Comparison of ENCODE assay signal across 1 cellular context in genomic region chr14:55698051-55698450, GRCh38.
TF ChIP-seq lines count a peak whose summit lies in the region.

No MANE protein-coding gene starts in this region.

TF ChIP-seq in HCT116, 20 proteins besides CTCF, POLR2A, EP300 and RAD21 (continued from another document):
- TF ChIP-seq JUND (IDR thresholded peaks at IDR 0.05) (no peak), REST (IDR thresholded peaks at IDR 0.05; ENCODE audit: low read depth) (no peak), SIN3A (IDR thresholded peaks at IDR 0.05; ENCODE audit: low read depth) (no peak), SRF (IDR thresholded peaks at IDR 0.05; ENCODE audit: low read depth) (no peak)
TF ChIP-seq in HCT116: peak in this region for 0.
